Comparison of ENCODE assay signal across 32 cellular contexts in the genomic region with DNA sequence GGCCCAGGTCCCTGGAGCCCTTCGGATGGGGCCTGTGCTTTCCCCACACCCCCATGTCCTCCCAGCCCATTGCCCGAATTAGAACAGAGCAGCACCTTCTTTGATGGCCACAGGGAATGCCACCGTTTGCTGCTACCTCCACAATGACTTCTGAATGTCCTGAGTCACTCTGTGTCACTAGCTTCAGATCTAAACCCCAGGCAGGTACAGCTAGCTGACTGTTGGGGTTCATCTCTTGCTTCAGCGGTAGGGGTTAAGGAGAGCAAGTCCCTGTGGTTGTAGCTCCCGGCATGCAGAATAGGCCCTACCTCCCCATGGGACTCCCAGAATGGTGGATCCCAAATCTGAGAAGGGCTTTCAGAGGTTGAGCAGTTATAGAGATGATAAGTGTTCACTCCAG.
"Had no signal": no experiment of that assay in that cellular context is flagged by ENCODE, and none has a peak within 500 bp of the region (broad histone marks: within the 10 kb centered on the region; RNA-seq: fewer than 3 reads in every experiment).

No MANE protein-coding gene starts in this region.

- H3K4me3 ChIP-seq: adrenal gland, body of pancreas, breast epithelium had no signal

- ATAC-seq: activated CD8-positive, alpha-beta T cell treated with anti-CD3 and anti-CD28 coated beads for 36 hours; activated naive CD4-positive, alpha-beta T cell treated with anti-CD3 and anti-CD28 coated beads, Interleukin-2, amount 50 U/mL, for 72 hours; body of pancreas had no signal

- H3K27ac ChIP-seq: adrenal gland, body of pancreas, brain microvascular endothelial cell, breast epithelium, VCaP had no signal

- DNase-seq: activated B cell treated with CpG ODN at 0.5 μM for 24 hours; activated CD4-positive, alpha-beta memory T cell treated with anti-CD3 and anti-CD28 coated beads for 36 hours; activated CD4-positive, alpha-beta T cell treated with anti-CD3 and anti-CD28 coated beads for 4 hours; activated CD4-positive, alpha-beta T cell treated with anti-CD3 and anti-CD28 coated beads, Interleukin-2, amount 10 ng/mL, durations not matched to agents 24 days and 14 days; activated CD4-positive, alpha-beta T cell treated with anti-CD3 and anti-CD28 coated beads, Interleukin-2, amount 50 U/mL, for 1 hour; activated CD4-positive, alpha-beta T cell treated with anti-CD3 and anti-CD28 coated beads, Interleukin-2, amount 50 U/mL, for 4 hours; activated CD4-positive, CD25-positive, alpha-beta regulatory T cell treated with anti-CD3 and anti-CD28 coated beads, Interleukin-2, amount 50 U/mL, for 72 hours; activated CD8-positive, alpha-beta memory T cell treated with anti-CD3 and anti-CD28 coated beads, Interleukin-2, amount 50 U/mL, for 48 hours; activated CD8-positive, alpha-beta T cell treated with anti-CD3 and anti-CD28 coated beads for 36 hours; activated effector memory CD4-positive, alpha-beta T cell treated with Interleukin-2 at 50 U/mL for 16 hours; activated gamma-delta T cell treated with Interleukin-2 at 50 U/mL for 16 hours; activated naive CD4-positive, alpha-beta T cell; activated naive CD4-positive, alpha-beta T cell treated with anti-CD3 and anti-CD28 coated beads for 36 hours; activated naive CD4-positive, alpha-beta T cell treated with anti-CD3 and anti-CD28 coated beads, Interleukin-2, amount 50 U/mL, for 16 hours; activated naive CD8-positive, alpha-beta T cell treated with anti-CD3 and anti-CD28 coated beads for 36 hours; activated T-cell treated with anti-CD3 and anti-CD28 coated beads, Interleukin-2, amount 50 U/mL, for 24 hours; activated T-cell treated with anti-CD3 and anti-CD28 coated beads, Interleukin-2, amount 50 U/mL, for 48 hours; adrenal gland; amniotic stem cell; aorta; body of pancreas; brain microvascular endothelial cell; central memory CD4-positive, alpha-beta T cell; T-helper 1 cell; T-helper 2 cell; T-helper 9 cell had no signal

- H3K9me3 Mint-ChIP-seq: activated B cell treated with CpG ODN at 0.5 μM for 24 hours; activated CD4-positive, alpha-beta memory T cell treated with anti-CD3 and anti-CD28 coated beads for 36 hours; activated CD4-positive, alpha-beta T cell treated with anti-CD3 and anti-CD28 coated beads, Interleukin-2, amount 10 ng/mL, durations not matched to agents 24 days and 14 days; activated CD8-positive, alpha-beta T cell treated with anti-CD3 and anti-CD28 coated beads for 36 hours; activated naive CD4-positive, alpha-beta T cell treated with anti-CD3 and anti-CD28 coated beads for 36 hours; activated naive CD4-positive, alpha-beta T cell treated with anti-CD3 and anti-CD28 coated beads, Interleukin-2, amount 50 U/mL, for 72 hours; activated naive CD8-positive, alpha-beta T cell treated with anti-CD3 and anti-CD28 coated beads for 36 hours; activated T-cell treated with anti-CD3 and anti-CD28 coated beads, Interleukin-2, amount 50 U/mL, for 24 hours; activated T-helper 2 cell treated with anti-CD3 and anti-CD28 coated beads, Interferon-gamma antibody, Interleukin-2, Interleukin-4, amounts not matched to agents 10 μg/mL and 5 μg/mL and 100 μg/mL, durations not matched to agents 14 hours and 24 hours and 36 hours; T-helper 1 cell treated with Interleukin-12 subunit alpha and Interleukin-12 subunit beta and Interleukin-4 antibody, amounts not matched to agents 30 μg/mL and 1 μg/mL, for 36 hours; T-helper 2 cell treated with Interferon-gamma antibody and Interleukin-4, amounts not matched to agents 5 μg/mL and 100 μg/mL, for 36 hours had no signal

- H3K4me3 Mint-ChIP-seq: activated B cell treated with CpG ODN at 0.5 μM for 24 hours; activated CD4-positive, alpha-beta memory T cell treated with anti-CD3 and anti-CD28 coated beads for 36 hours; activated CD4-positive, alpha-beta T cell treated with anti-CD3 and anti-CD28 coated beads, Interleukin-2, amount 10 ng/mL, durations not matched to agents 24 days and 14 days; activated CD8-positive, alpha-beta T cell treated with anti-CD3 and anti-CD28 coated beads for 36 hours; activated naive CD4-positive, alpha-beta T cell treated with anti-CD3 and anti-CD28 coated beads for 36 hours; activated naive CD8-positive, alpha-beta T cell treated with anti-CD3 and anti-CD28 coated beads for 36 hours; activated T-cell treated with anti-CD3 and anti-CD28 coated beads, Interleukin-2, amount 50 U/mL, for 24 hours; T-helper 1 cell treated with Interleukin-12 subunit alpha and Interleukin-12 subunit beta and Interleukin-4 antibody, amounts not matched to agents 30 μg/mL and 1 μg/mL, for 36 hours; T-helper 2 cell treated with Interferon-gamma antibody and Interleukin-4, amounts not matched to agents 5 μg/mL and 100 μg/mL, for 36 hours had no signal

- H3K27me3 ChIP-seq: adrenal gland, body of pancreas, brain microvascular endothelial cell had no signal

- H3K36me3 Mint-ChIP-seq: activated CD4-positive, alpha-beta memory T cell treated with anti-CD3 and anti-CD28 coated beads for 36 hours; activated naive CD4-positive, alpha-beta T cell treated with anti-CD3 and anti-CD28 coated beads, Interleukin-2, amount 50 U/mL, for 72 hours; activated naive CD8-positive, alpha-beta T cell treated with anti-CD3 and anti-CD28 coated beads for 36 hours had no signal

- H3K36me3 ChIP-seq: adrenal gland, brain microvascular endothelial cell, breast epithelium had no signal

- H3K27ac Mint-ChIP-seq: activated B cell treated with CpG ODN at 0.5 μM for 24 hours; activated CD4-positive, alpha-beta memory T cell treated with anti-CD3 and anti-CD28 coated beads for 36 hours; activated CD4-positive, alpha-beta T cell treated with anti-CD3 and anti-CD28 coated beads, Interleukin-2, amount 10 ng/mL, durations not matched to agents 24 days and 14 days; activated CD8-positive, alpha-beta T cell treated with anti-CD3 and anti-CD28 coated beads for 36 hours; activated naive CD4-positive, alpha-beta T cell treated with anti-CD3 and anti-CD28 coated beads for 36 hours; activated naive CD4-positive, alpha-beta T cell treated with anti-CD3 and anti-CD28 coated beads, Interleukin-2, amount 50 U/mL, for 72 hours; activated naive CD8-positive, alpha-beta T cell treated with anti-CD3 and anti-CD28 coated beads for 36 hours; activated T-cell treated with anti-CD3 and anti-CD28 coated beads, Interleukin-2, amount 50 U/mL, for 24 hours; activated T-helper 2 cell treated with anti-CD3 and anti-CD28 coated beads, Interferon-gamma antibody, Interleukin-2, Interleukin-4, amounts not matched to agents 10 μg/mL and 5 μg/mL and 100 μg/mL, durations not matched to agents 14 hours and 24 hours and 36 hours; T-helper 1 cell treated with Interleukin-12 subunit alpha and Interleukin-12 subunit beta and Interleukin-4 antibody, amounts not matched to agents 30 μg/mL and 1 μg/mL, for 36 hours; T-helper 2 cell treated with Interferon-gamma antibody and Interleukin-4, amounts not matched to agents 5 μg/mL and 100 μg/mL, for 36 hours had no signal

- H3K4me1 ChIP-seq: adrenal gland, body of pancreas, breast epithelium had no signal

- H3K9me3 ChIP-seq: adrenal gland, body of pancreas, breast epithelium had no signal
